In the genomic region with DNA sequence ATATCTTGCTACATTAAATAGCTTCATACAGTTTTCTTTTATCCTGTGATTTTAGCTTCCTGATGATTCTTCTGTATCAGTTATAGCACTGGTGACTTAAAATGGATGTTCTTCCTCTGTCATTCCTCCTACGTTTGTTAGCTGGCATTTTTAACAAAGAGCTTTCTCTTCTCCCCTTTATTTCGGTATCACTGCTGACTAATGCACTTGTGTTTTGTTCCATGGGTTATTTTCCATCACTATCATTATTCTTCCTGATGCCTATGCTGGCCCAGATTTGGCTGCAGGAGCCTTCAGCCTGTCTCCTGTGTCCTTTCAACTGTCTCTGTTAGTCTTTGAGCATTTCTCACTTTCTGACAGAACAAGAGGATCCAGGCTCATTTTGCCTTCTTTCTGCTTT, we compare ENCODE assay signal across 21 cellular contexts.
"Had no signal": no experiment of that assay in that cellular context is flagged by ENCODE, and none has a peak within 500 bp of the region (broad histone marks: within the 10 kb centered on the region; RNA-seq: fewer than 3 reads in every experiment).

No MANE protein-coding gene starts in this region.

- H3K27me3 Mint-ChIP-seq: dendritic cell treated with granulocyte-macrophage colony-stimulating factor and Interleukin-4, amounts not matched to agents 40 ng/mL and 50 ng/mL, for 4 days; effector memory CD8-positive, alpha-beta T cell; naive thymus-derived CD8-positive, alpha-beta T cell; stimulated activated naive CD8-positive, alpha-beta T cell treated with anti-CD3 and anti-CD28 coated beads, Interleukin-15, Interleukin-2, amounts not matched to agents 100 ng/mL and 50 ng/mL, for 24 hours had no signal

- H3K9me3 Mint-ChIP-seq: dendritic cell treated with granulocyte-macrophage colony-stimulating factor and Interleukin-4, amounts not matched to agents 40 ng/mL and 50 ng/mL, for 4 days; effector memory CD8-positive, alpha-beta T cell; immature natural killer cell; naive thymus-derived CD8-positive, alpha-beta T cell; stimulated activated naive CD8-positive, alpha-beta T cell treated with anti-CD3 and anti-CD28 coated beads, Interleukin-15, Interleukin-2, amounts not matched to agents 100 ng/mL and 50 ng/mL, for 24 hours had no signal

- H3K4me3 Mint-ChIP-seq: dendritic cell treated with granulocyte-macrophage colony-stimulating factor and Interleukin-4, amounts not matched to agents 40 ng/mL and 50 ng/mL, for 4 days; effector memory CD8-positive, alpha-beta T cell; immature natural killer cell; naive thymus-derived CD8-positive, alpha-beta T cell; stimulated activated naive CD8-positive, alpha-beta T cell treated with anti-CD3 and anti-CD28 coated beads, Interleukin-15, Interleukin-2, amounts not matched to agents 100 ng/mL and 50 ng/mL, for 24 hours had no signal

- H3K27ac Mint-ChIP-seq: dendritic cell treated with granulocyte-macrophage colony-stimulating factor and Interleukin-4, amounts not matched to agents 40 ng/mL and 50 ng/mL, for 4 days; effector memory CD8-positive, alpha-beta T cell; naive thymus-derived CD8-positive, alpha-beta T cell had no signal

- H3K9me3 ChIP-seq: esophagus squamous epithelium, mucosa of descending colon, neutrophil, right atrium auricular region, testis, tibial nerve, upper lobe of right lung, vagina had no signal

- H3K27ac ChIP-seq: esophagus squamous epithelium, neutrophil, right atrium auricular region, testis, tibial nerve, upper lobe of right lung, vagina had no signal

- H3K4me3 ChIP-seq: esophagus squamous epithelium, lung, mucosa of descending colon, right atrium auricular region, testis, tibial nerve, upper lobe of right lung, vagina had no signal

- H3K4me1 ChIP-seq: esophagus squamous epithelium, right atrium auricular region, testis, tibial nerve, upper lobe of right lung, vagina had no signal

- ATAC-seq: effector memory CD8-positive, alpha-beta T cell; left colon; left ventricle myocardium superior; mucosa of descending colon; naive thymus-derived CD8-positive, alpha-beta T cell; upper lobe of right lung had no signal

- DNase-seq: effector memory CD8-positive, alpha-beta T cell; esophagus squamous epithelium; foreskin fibroblast; immature natural killer cell; left colon; left ventricle myocardium superior; mucosa of descending colon; naive thymus-derived CD8-positive, alpha-beta T cell; small intestine; stimulated activated CD4-positive, alpha-beta T cell treated with anti-CD3 and anti-CD28 coated beads, Interleukin-12 subunit alpha, Interleukin-12 subunit beta, amount 100 ng/mL, for 4 hours; stimulated activated CD4-positive, alpha-beta T cell treated with anti-CD3 and anti-CD28 coated beads, Interleukin-2, amount 100 ng/mL, for 48 hours; testis; upper lobe of right lung had no signal

- FAIRE-seq: colon, small intestine had no signal

- H3K27me3 ChIP-seq: esophagus squamous epithelium, neutrophil, right atrium auricular region, testis, tibial nerve, upper lobe of right lung, vagina had no signal
